In genomic region chr5:29024052-29024451, GRCh38 we compare ENCODE assay signal across 27 cellular contexts.
"Had no signal": no experiment of that assay in that cellular context is flagged by ENCODE, and none has a peak within 500 bp of the region (broad histone marks: within the 10 kb centered on the region; RNA-seq: fewer than 3 reads in every experiment).

No MANE protein-coding gene starts in this region.

- H3K4me1 Mint-ChIP-seq: mesothelial cell of epicardium had no signal

- H3K9me3 Mint-ChIP-seq: endodermal cell, mesothelial cell of epicardium had no signal

- H3K36me3 Mint-ChIP-seq: mesothelial cell of epicardium had no signal

- DNase-seq: colonic mucosa; cortex of kidney; effector CD8-positive, alpha-beta T cell; effector memory CD8-positive, alpha-beta T cell; endodermal cell; erythroblast; esophagus squamous epithelium; foreskin fibroblast; foreskin melanocyte; gastrocnemius medialis; glutamatergic neuron; head of caudate nucleus; heart right ventricle; hippocampal formation; left cardiac atrium; left lung; left ventricle myocardium superior; lower lobe of right lung; mesenchymal stem cell; mucosa of descending colon had no signal

- H3K27ac Mint-ChIP-seq: dendritic cell treated with granulocyte-macrophage colony-stimulating factor and Interleukin-4, amounts not matched to agents 40 ng/mL and 50 ng/mL, for 4 days; effector memory CD8-positive, alpha-beta T cell; endodermal cell; mesothelial cell of epicardium had no signal

- H3K27ac ChIP-seq: colonic mucosa, epithelial cell of prostate, esophagus squamous epithelium, gastrocnemius medialis, heart right ventricle, left lung, lower lobe of right lung had no signal

- ATAC-seq: effector memory CD8-positive, alpha-beta T cell; esophagus mucosa; gastrocnemius medialis; heart right ventricle; left cardiac atrium; left lung; left ventricle myocardium superior; lower lobe of right lung; mucosa of descending colon had no signal

- H3K36me3 ChIP-seq: colonic mucosa, esophagus squamous epithelium, gastrocnemius medialis, heart right ventricle, left lung, lower lobe of right lung had no signal

- H3K4me1 ChIP-seq: colonic mucosa, esophagus squamous epithelium, gastrocnemius medialis, heart right ventricle, left lung, lower lobe of right lung had no signal

- FAIRE-seq: endometrium, islet of Langerhans, keratinocyte had no signal

- H3K27me3 Mint-ChIP-seq: dendritic cell treated with granulocyte-macrophage colony-stimulating factor and Interleukin-4, amounts not matched to agents 40 ng/mL and 50 ng/mL, for 4 days; effector memory CD8-positive, alpha-beta T cell had no signal

- H3K9me3 ChIP-seq: colonic mucosa, gastrocnemius medialis, left lung, lower lobe of right lung, mucosa of descending colon had no signal

- H3K4me3 ChIP-seq: colonic mucosa, esophagus squamous epithelium, gastrocnemius medialis, heart right ventricle, left lung, lower lobe of right lung, mucosa of descending colon had no signal

- H3K4me3 Mint-ChIP-seq: dendritic cell treated with granulocyte-macrophage colony-stimulating factor and Interleukin-4, amounts not matched to agents 40 ng/mL and 50 ng/mL, for 4 days; effector memory CD8-positive, alpha-beta T cell; endodermal cell; mesothelial cell of epicardium had no signal

- H3K27me3 ChIP-seq: colonic mucosa, esophagus squamous epithelium, gastrocnemius medialis, heart right ventricle, left lung had no signal
